24 cellular contexts compared by ENCODE assay signal in genomic region chr2:168939918-168940317, GRCh38. TPM values are rescaled to one million over a fixed set of nuclear protein-coding genes. Genes with fewer than 3 reads are reported as not detected.
A peak's percentile ranks its signal among the peaks of the same experiment; 100 is the strongest.
DNase-seq lines count a peak whose midpoint lies in the region; ATAC-seq and TF ChIP-seq lines count a peak whose summit lies in the region.
"Had no signal": no experiment of that assay in that cellular context is flagged by ENCODE, and none has a peak within 500 bp of the region (broad histone marks: within the 10 kb centered on the region; RNA-seq: fewer than 3 reads in every experiment).

No MANE protein-coding gene starts in this region.

- H3K4me3 Mint-ChIP-seq in activated CD4-positive, alpha-beta T cell treated with anti-CD3 and anti-CD28 coated beads for 36 hours = no peak overlapping the region
- H3K4me3 Mint-ChIP-seq in activated T-helper 17 cell treated with anti-CD3 and anti-CD28 coated beads, Interleukin-2, amount 50 U/mL, for 72 hours = no peak overlapping the region
- H3K4me3 Mint-ChIP-seq in activated naive CD8-positive, alpha-beta T cell treated with anti-CD3 and anti-CD28 coated beads, Interleukin-2, amount 50 U/mL, for 24 hours = no peak overlapping the region
- H3K4me3 Mint-ChIP-seq: neural progenitor cell; T-helper 2 cell treated with Interferon-gamma antibody and Interleukin-4, amounts not matched to agents 5 μg/mL and 100 μg/mL, for 36 hours had no signal

- no peaks in the 10 kb centered on the region for H3K36me3 ChIP-seq in OCI-LY7 (ENCODE audit: insufficient read depth, low read length)
- H3K36me3 ChIP-seq: BLaER1 treated with 17β-estradiol and CSF1 and Interleukin-3, amounts not matched to agents 10 nM and 100 nM; neural progenitor cell; SJSA1 had no signal

- H3K27me3 Mint-ChIP-seq in activated CD4-positive, alpha-beta T cell treated with anti-CD3 and anti-CD28 coated beads for 36 hours = peaks cover 7% of the 10 kb centered on the region
- peaks cover 3% of the 10 kb centered on the region for H3K27me3 Mint-ChIP-seq in activated T-helper 17 cell treated with anti-CD3 and anti-CD28 coated beads, Interleukin-2, amount 50 U/mL, for 72 hours
- peaks cover under 1% of the 10 kb centered on the region for H3K27me3 Mint-ChIP-seq in activated naive CD8-positive, alpha-beta T cell treated with anti-CD3 and anti-CD28 coated beads, Interleukin-2, amount 50 U/mL, for 24 hours

- H3K36me3 Mint-ChIP-seq in activated CD4-positive, alpha-beta T cell treated with anti-CD3 and anti-CD28 coated beads for 36 hours (ENCODE audit: low read depth) = no peaks in the 10 kb centered on the region
- H3K36me3 Mint-ChIP-seq in activated T-helper 17 cell treated with anti-CD3 and anti-CD28 coated beads, Interleukin-2, amount 50 U/mL, for 72 hours (ENCODE audit: low read depth) = no peaks in the 10 kb centered on the region
- H3K36me3 Mint-ChIP-seq in activated naive CD8-positive, alpha-beta T cell treated with anti-CD3 and anti-CD28 coated beads, Interleukin-2, amount 50 U/mL, for 24 hours (ENCODE audit: low read depth) = no peaks in the 10 kb centered on the region
- H3K36me3 Mint-ChIP-seq: activated naive CD4-positive, alpha-beta T cell treated with anti-CD3 and anti-CD28 coated beads, Interleukin-2, amount 50 U/mL, for 72 hours; neural progenitor cell had no signal

- no peaks in the 10 kb centered on the region for H3K9me3 Mint-ChIP-seq in activated CD4-positive, alpha-beta T cell treated with anti-CD3 and anti-CD28 coated beads for 36 hours (ENCODE audit: low read depth)
- H3K9me3 Mint-ChIP-seq in activated T-helper 17 cell treated with anti-CD3 and anti-CD28 coated beads, Interleukin-2, amount 50 U/mL, for 72 hours = no peaks in the 10 kb centered on the region
- no peaks in the 10 kb centered on the region for H3K9me3 Mint-ChIP-seq in activated naive CD8-positive, alpha-beta T cell treated with anti-CD3 and anti-CD28 coated beads, Interleukin-2, amount 50 U/mL, for 24 hours
- H3K9me3 Mint-ChIP-seq: activated naive CD4-positive, alpha-beta T cell treated with anti-CD3 and anti-CD28 coated beads, Interleukin-2, amount 50 U/mL, for 72 hours; neural progenitor cell; T-helper 2 cell treated with Interferon-gamma antibody and Interleukin-4, amounts not matched to agents 5 μg/mL and 100 μg/mL, for 36 hours had no signal

- no peak overlapping the region for H3K27ac ChIP-seq in OCI-LY7 (ENCODE audit: low read depth, low read length, poor library complexity, severe bottlenecking)
- H3K27ac ChIP-seq: BLaER1 treated with 17β-estradiol and CSF1 and Interleukin-3, amounts not matched to agents 10 nM and 100 nM; body of pancreas; coronary artery; foreskin keratinocyte; neural progenitor cell; SJSA1 had no signal

- H3K4me2 ChIP-seq in OCI-LY7 (ENCODE audit: low read length) = no peak overlapping the region
- H3K4me2 ChIP-seq: BLaER1 treated with 17β-estradiol and CSF1 and Interleukin-3, amounts not matched to agents 10 nM and 100 nM; neural progenitor cell had no signal

- no peaks in the 10 kb centered on the region for H4K20me1 ChIP-seq in OCI-LY7 (ENCODE audit: insufficient read depth, low read length)
- H4K20me1 ChIP-seq: BLaER1 treated with 17β-estradiol and CSF1 and Interleukin-3, amounts not matched to agents 10 nM and 100 nM had no signal

- TF ChIP-seq CTCF in OCI-LY7 (conservative IDR thresholded peaks at IDR 0.05; ENCODE audit: low read length) = no peak

- intact Hi-C loops in activated CD4-positive, alpha-beta T cell treated with anti-CD3 and anti-CD28 coated beads for 36 hours (cut with DNase I, micrococcal nuclease) = loop anchor here in 1 of 2 experiments (5.0 kb wide), 1 partner anchor 48 kb away; the partner anchor contains the start of gene SPC25
- intact Hi-C loops in OCI-LY7 (cut with micrococcal nuclease; ENCODE audit: unreplicated experiment) = no loop called here

- no peak for DNase-seq in activated CD4-positive, alpha-beta T cell treated with anti-CD3 and anti-CD28 coated beads for 36 hours
- DNase-seq in activated CD4-positive, alpha-beta T cell treated with anti-CD3 and anti-CD28 coated beads for 48 hours = no peak
- no peak for DNase-seq in RKO (ENCODE audit: low spot score)
- DNase-seq in OCI-LY7 (ENCODE audit: low spot score) = no peak
- no peak for DNase-seq in activated naive CD8-positive, alpha-beta T cell treated with anti-CD3 and anti-CD28 coated beads, Interleukin-2, amount 50 U/mL, for 24 hours
- DNase-seq: 8988T, body of pancreas, foreskin keratinocyte, midbrain, NCI-H2029 treated with DMSO at 0.1 percent for 48 hours, NCI-H510A had no signal

- no peaks in the 10 kb centered on the region for H3K9me2 ChIP-seq in OCI-LY7 (ENCODE audit: insufficient read depth, low read length)

- POLR2A ChIA-PET in activated CD4-positive, alpha-beta T cell treated with anti-CD3 and anti-CD28 coated beads for 36 hours (lab: Charles Lee) = no interaction called here
- POLR2A ChIA-PET in OCI-LY7 (lab: Charles Lee) = interaction anchor here (0.8 kb wide), 1 partner anchor 48 kb away, joined by 3 read pairs; no protein-coding TSS in a partner anchor

- no peaks in the 10 kb centered on the region for H3K9me3 ChIP-seq in OCI-LY7 (ENCODE audit: low read length)
- H3K9me3 ChIP-seq: BLaER1 treated with 17β-estradiol and CSF1 and Interleukin-3, amounts not matched to agents 10 nM and 100 nM; body of pancreas; SJSA1 had no signal

- H3K27ac Mint-ChIP-seq in activated CD4-positive, alpha-beta T cell treated with anti-CD3 and anti-CD28 coated beads for 36 hours = no peak overlapping the region
- H3K27ac Mint-ChIP-seq in activated T-helper 17 cell treated with anti-CD3 and anti-CD28 coated beads, Interleukin-2, amount 50 U/mL, for 72 hours = no peak overlapping the region
- no peak overlapping the region for H3K27ac Mint-ChIP-seq in activated naive CD8-positive, alpha-beta T cell treated with anti-CD3 and anti-CD28 coated beads, Interleukin-2, amount 50 U/mL, for 24 hours
- H3K27ac Mint-ChIP-seq: activated naive CD4-positive, alpha-beta T cell treated with anti-CD3 and anti-CD28 coated beads, Interleukin-2, amount 50 U/mL, for 72 hours; neural progenitor cell; T-helper 2 cell treated with Interferon-gamma antibody and Interleukin-4, amounts not matched to agents 5 μg/mL and 100 μg/mL, for 36 hours had no signal

- ATAC-seq in activated CD4-positive, alpha-beta T cell treated with anti-CD3 and anti-CD28 coated beads for 36 hours = peak; percentile 51
- ATAC-seq in GM21529 (IDR thresholded peaks at IDR 0.05; ENCODE audit: unreplicated experiment) (peak; percentile 82), HG03025 (IDR thresholded peaks at IDR 0.05; ENCODE audit: low FRiP score, unreplicated experiment) (peak; percentile 69)
- peak; percentile 69 for ATAC-seq in activated T-helper 17 cell treated with anti-CD3 and anti-CD28 coated beads, Interleukin-2, amount 50 U/mL, for 72 hours (replicated peaks)
- ATAC-seq in activated naive CD8-positive, alpha-beta T cell treated with anti-CD3 and anti-CD28 coated beads, Interleukin-2, amount 50 U/mL, for 24 hours = no peak
- ATAC-seq: body of pancreas, foreskin keratinocyte, HepG2 had no signal

- no peak overlapping the region for H3K4me3 ChIP-seq in OCI-LY7 (ENCODE audit: low read depth, low read length, poor library complexity, severe bottlenecking)
- H3K4me3 ChIP-seq: BLaER1 treated with 17β-estradiol and CSF1 and Interleukin-3, amounts not matched to agents 10 nM and 100 nM; body of pancreas; coronary artery; neural progenitor cell; SJSA1 had no signal

- H2AFZ ChIP-seq in OCI-LY7 (ENCODE audit: low read length) = no peak overlapping the region

- CTCF ChIA-PET in activated CD4-positive, alpha-beta T cell treated with anti-CD3 and anti-CD28 coated beads for 36 hours (lab: Charles Lee) = interaction anchor here (0.6 to 1.5 kb wide), 3 partner anchors 9 to 21 kb away, joined by 3 to 4 read pairs (median 3); no protein-coding TSS in a partner anchor
- CTCF ChIA-PET in OCI-LY7 (lab: Charles Lee; ENCODE audit: unreplicated experiment) = no interaction called here

- H3K4me1 Mint-ChIP-seq in activated CD4-positive, alpha-beta T cell treated with anti-CD3 and anti-CD28 coated beads for 36 hours = peaks cover 4% of the 10 kb centered on the region
- H3K4me1 Mint-ChIP-seq in activated T-helper 17 cell treated with anti-CD3 and anti-CD28 coated beads, Interleukin-2, amount 50 U/mL, for 72 hours = no peaks in the 10 kb centered on the region
- no peaks in the 10 kb centered on the region for H3K4me1 Mint-ChIP-seq in activated naive CD8-positive, alpha-beta T cell treated with anti-CD3 and anti-CD28 coated beads, Interleukin-2, amount 50 U/mL, for 24 hours

- BruUV-seq in OCI-LY7 (replicated peaks; lab: Mats Ljungman, UMichigan) = no TSS peak

- H3K4me1 ChIP-seq in OCI-LY7 (ENCODE audit: insufficient read depth, low read length, poor library complexity, severe bottlenecking) = no peaks in the 10 kb centered on the region
- H3K4me1 ChIP-seq: BLaER1 treated with 17β-estradiol and CSF1 and Interleukin-3, amounts not matched to agents 10 nM and 100 nM; body of pancreas; foreskin keratinocyte; neural progenitor cell; SJSA1 had no signal

- no peaks in the 10 kb centered on the region for H3K79me2 ChIP-seq in OCI-LY7 (ENCODE audit: insufficient read depth, low read depth, low read length)

RNA-seq across cellular contexts. Expression of gene G6PC2, which starts 38.8 kb away (rescaled TPM):
- total RNA-seq in activated CD4-positive, alpha-beta T cell treated with anti-CD3 and anti-CD28 coated beads for 36 hours = not detected
- not detected for total RNA-seq in activated T-helper 17 cell treated with anti-CD3 and anti-CD28 coated beads, Interleukin-2, amount 50 U/mL, for 72 hours
- total RNA-seq in OCI-LY7 (2014; rRNA removed; shearing (Covaris generic)) = not detected in 2 replicates
- not detected in 2 replicates for total RNA-seq in OCI-LY7 (2022)
- total RNA-seq: activated naive CD4-positive, alpha-beta T cell treated with anti-CD3 and anti-CD28 coated beads, Interleukin-2, amount 50 U/mL, for 72 hours; endothelial cell of umbilical vein; foreskin keratinocyte; H1; HepG2; SJSA1; urinary bladder had no signal

RNA-seq across cellular contexts. Expression of gene SPC25, which starts 49.7 kb away (rescaled TPM):
- total RNA-seq in activated CD4-positive, alpha-beta T cell treated with anti-CD3 and anti-CD28 coated beads for 36 hours = 10 to 100 TPM; 33.7 to 38.4 TPM
- 10 to 100 TPM; 29.0 to 32.8 TPM for total RNA-seq in activated T-helper 17 cell treated with anti-CD3 and anti-CD28 coated beads, Interleukin-2, amount 50 U/mL, for 72 hours
- 29.3 and 34.4 TPM in 2 replicates for total RNA-seq in OCI-LY7 (2014; rRNA removed; shearing (Covaris generic))
- 50.3 and 53.1 TPM in 2 replicates for total RNA-seq in OCI-LY7 (2022)
- total RNA-seq: body of pancreas had no signal
